Comparison of ENCODE assay signal across 8 cellular contexts in genomic region chr10:61993676-61994401, GRCh38.
DNase-seq lines count a peak whose midpoint lies in the region; ATAC-seq and TF ChIP-seq lines count a peak whose summit lies in the region.
"Had no signal": no experiment of that assay in that cellular context is flagged by ENCODE, and none has a peak within 500 bp of the region (broad histone marks: within the 10 kb centered on the region; RNA-seq: fewer than 3 reads in every experiment).

No MANE protein-coding gene starts in this region.

- peak overlapping the region in 2 of 3 donors; percentile 47 to 69 for H3K9ac ChIP-seq in skeletal muscle tissue (ENCODE audit: low read depth in 1 of 3, low read length in 3 of 3)

- CTCF ChIA-PET in T-cell (lab: Charles Lee) = interaction anchor here (0.7 to 1.9 kb wide), 13 partner anchors 9 to 251 kb away, joined by 3 to 9 read pairs (median 3); no protein-coding TSS in a partner anchor

- H3K9me3 ChIP-seq in skeletal muscle tissue (ENCODE audit: control insufficient read depth in 3 of 3, low read length in 3 of 3) (no peaks in the 10 kb centered on the region), body of pancreas (no peaks in the 10 kb centered on the region)

- peak in 1 of 4 experiments; percentile 23 for ATAC-seq in T-cell (replicated peaks in 1 of 4)
- no peak for ATAC-seq in sciatic nerve
- ATAC-seq in body of pancreas = no peak

- H3K4me3 ChIP-seq in skeletal muscle tissue (ENCODE audit: low read length in 3 of 3) (peak overlapping the region in 1 of 3 donors; percentile 60), body of pancreas (no peak overlapping the region)

- peak overlapping the region; percentile 63 to 82 (median 66) for H3K4me3 Mint-ChIP-seq in T-cell

- peaks cover 40% of the 10 kb centered on the region for H3K36me3 Mint-ChIP-seq in T-cell

- TF ChIP-seq CTCF in body of pancreas (IDR thresholded peaks at IDR 0.05) = no peak

- H3K36me3 ChIP-seq in skeletal muscle tissue (ENCODE audit: control insufficient read depth in 3 of 3, insufficient read depth in 3 of 3, low read length in 3 of 3) = peaks cover 0 to 3% (median 0%) of the 10 kb centered on the region in 3 donors
- no peaks in the 10 kb centered on the region for H3K36me3 ChIP-seq in body of pancreas (replicated peaks in 1 of 2; ENCODE audit: insufficient read depth in 1 of 2, low read depth in 2 of 2)

- peak overlapping the region; percentile 78 for H3K27ac ChIP-seq in skeletal muscle tissue (ENCODE audit: low read depth, low read length)
- H3K27ac ChIP-seq in body of pancreas = peak overlapping the region in 1 of 4 donors; percentile 48

- H3K27ac Mint-ChIP-seq in T-cell = peak overlapping the region; percentile 87 to 95

- TF ChIP-seq POLR2A in body of pancreas (IDR thresholded peaks at IDR 0.05) = no peak

- H3K27me3 Mint-ChIP-seq in T-cell = no peaks in the 10 kb centered on the region

- WGBS in body of pancreas, 2 donors = 62 to 71% methylated on average over 7 of the region's 7 CpGs

- H3K4me1 ChIP-seq in skeletal muscle tissue (ENCODE audit: control insufficient read depth in 3 of 3, insufficient read depth in 3 of 3, low read length in 3 of 3) = peaks cover 9 to 27% (median 9%) of the 10 kb centered on the region in 3 donors
- H3K4me1 ChIP-seq in body of pancreas = no peaks in the 10 kb centered on the region

- H3K4me1 Mint-ChIP-seq in T-cell = peaks cover 54 to 83% (median 79%) of the 10 kb centered on the region in 3 donors

- POLR2A ChIA-PET in T-cell (lab: Charles Lee) = interaction anchor here (0.5 to 2.4 kb wide), 10 partner anchors 32 to 157 kb away, joined by 3 to 23 read pairs (median 4); partner anchors contain the start of gene ARID5B (in 2 of the 2)

- H3K27me3 ChIP-seq in skeletal muscle tissue (ENCODE audit: control insufficient read depth in 3 of 3, insufficient read depth in 3 of 3, low read length in 3 of 3) (no peaks in the 10 kb centered on the region), body of pancreas (no peaks in the 10 kb centered on the region)

- intact Hi-C loops in sciatic nerve (cut with DNase I) = no loop called here
- intact Hi-C loops in body of pancreas (cut with DNase I) = no loop called here

- no peaks in the 10 kb centered on the region for H3K9me3 Mint-ChIP-seq in T-cell

- peak; percentile 57 for DNase-seq in HT-29 (ENCODE audit: low spot score)
- no peak for DNase-seq in T-cell
- peak; percentile 62 for DNase-seq in fibroblast of peridontal ligament (ENCODE audit: extremely low read depth)
- no peak for DNase-seq in sciatic nerve (ENCODE audit: low spot score)
- no peak for DNase-seq in body of pancreas
- DNase-seq in LoVo (ENCODE audit: low spot score) = no peak
- DNase-seq: SHP77 had no signal

Comparison
In these comparisons a context has a peak if more than half of its experiments do, and no peak if none do; other contexts are left out.
1. DNase-seq: peak in HT-29 (single experiment) and fibroblast of peridontal ligament (single experiment); none in T-cell (0 of 34), sciatic nerve (single experiment), body of pancreas (0 of 4) and LoVo (single experiment).